In the genomic region with DNA sequence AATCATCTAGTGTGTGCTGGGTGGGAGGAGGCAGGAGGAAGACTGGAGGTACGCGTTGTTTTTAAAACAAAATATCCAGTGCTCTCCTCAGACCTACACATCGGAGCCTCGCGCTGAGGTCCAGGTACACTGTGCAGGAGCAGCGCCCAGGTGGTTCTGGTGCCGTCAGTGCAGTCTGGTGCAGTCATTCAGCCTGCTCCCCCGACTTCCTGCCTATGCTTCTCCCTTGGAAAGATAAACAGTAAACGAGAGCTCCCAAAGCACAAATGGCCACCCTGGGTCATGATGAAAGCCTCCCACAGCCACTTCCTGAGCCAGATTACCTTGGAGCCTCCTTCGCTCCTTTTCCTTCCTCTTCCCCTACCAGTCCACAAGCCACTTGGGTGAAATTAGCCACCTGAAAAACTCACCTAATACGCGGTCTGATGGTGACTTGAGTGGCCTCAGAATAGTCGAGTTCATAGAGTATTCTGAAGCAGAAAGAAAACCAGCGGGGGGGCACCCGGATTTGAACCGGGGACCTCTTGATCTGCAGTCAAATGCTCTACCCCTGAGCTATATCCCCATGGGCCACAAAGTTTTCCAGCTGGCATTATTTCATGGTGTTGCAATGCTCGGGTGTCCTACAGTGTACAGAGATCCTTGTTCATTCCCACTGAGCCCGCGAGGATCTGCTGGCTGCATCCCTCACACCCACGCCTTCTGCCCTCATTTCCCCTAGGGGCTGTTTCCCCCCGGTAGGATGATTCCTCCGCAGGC, we compare ENCODE assay signal across 1 cellular context.
TF ChIP-seq lines count a peak whose summit lies in the region.

No MANE protein-coding gene starts in this region.

TF ChIP-seq in HepG2, 621 proteins besides CTCF, POLR2A, EP300 and RAD21 (continued from another document and continues in another):
- TF ChIP-seq, protein P1, sequence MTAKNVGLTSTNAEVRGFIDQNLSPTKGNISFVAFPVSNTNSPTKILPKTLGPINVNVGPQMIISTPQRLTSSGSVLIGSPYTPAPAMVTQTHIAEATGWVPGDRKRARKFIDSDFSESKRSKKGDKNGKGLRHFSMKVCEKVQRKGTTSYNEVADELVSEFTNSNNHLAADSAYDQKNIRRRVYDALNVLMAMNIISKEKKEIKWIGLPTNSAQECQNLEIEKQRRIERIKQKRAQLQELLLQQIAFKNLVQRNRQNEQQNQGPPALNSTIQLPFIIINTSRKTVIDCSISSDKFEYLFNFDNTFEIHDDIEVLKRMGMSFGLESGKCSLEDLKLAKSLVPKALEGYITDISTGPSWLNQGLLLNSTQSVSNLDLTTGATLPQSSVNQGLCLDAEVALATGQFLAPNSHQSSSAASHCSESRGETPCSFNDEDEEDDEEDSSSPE (CRISPR knock-in tag; IDR thresholded peaks at IDR 0.05), result no peak
- TF ChIP-seq ZNF20 (CRISPR knock-in tag; IDR thresholded peaks at IDR 0.05) (0 out of 2 replicates have a peak, but pooled peaks have one; percentile 41), HMG20A (CRISPR knock-in tag; IDR thresholded peaks at IDR 0.05; ENCODE audit: borderline replicate concordance) (peak; percentile 23; the same call in 1 of the 2 replicates), RFXANK (CRISPR knock-in tag; IDR thresholded peaks at IDR 0.05) (no peak), PHF20 (CRISPR knock-in tag; IDR thresholded peaks at IDR 0.05) (no peak), ETV6 (CRISPR knock-in tag; conservative IDR thresholded peaks at IDR 0.05) (no peak; the same call in 1 of the 2 replicates), ZNF850 (CRISPR knock-in tag; conservative IDR thresholded peaks at IDR 0.05) (no peak), NCOA2 (CRISPR knock-in tag; IDR thresholded peaks at IDR 0.05) (peak; percentile 12; the same call in 1 of the 2 replicates), PLRG1 (conservative IDR thresholded peaks at IDR 0.05) (no peak), TP53 (CRISPR knock-in tag; conservative IDR thresholded peaks at IDR 0.05) (no peak), ZNF709 (CRISPR knock-in tag; IDR thresholded peaks at IDR 0.05) (peak; percentile 43; the same call in 1 of the 2 replicates), SPEN (CRISPR knock-in tag; IDR thresholded peaks at IDR 0.05; ENCODE audit: low read depth) (no peak), ZSCAN21 (CRISPR knock-in tag; IDR thresholded peaks at IDR 0.05; ENCODE audit: borderline replicate concordance) (no peak), PHF8 (CRISPR knock-in tag; IDR thresholded peaks at IDR 0.05) (peak; percentile 11; the same call in 1 of the 2 replicates), KLF11 (CRISPR knock-in tag; IDR thresholded peaks at IDR 0.05) (peak; percentile 74; the same call in 1 of the 2 replicates), ZKSCAN1 (IDR thresholded peaks at IDR 0.05; ENCODE audit: low read length) (peak; percentile 43; the same call in 1 of the 2 replicates), ZNF547 (CRISPR knock-in tag; IDR thresholded peaks at IDR 0.05) (peak; percentile 52; the same call in 1 of the 2 replicates), ZNF317 (CRISPR knock-in tag; IDR thresholded peaks at IDR 0.05) (peak; percentile 80; the same call in 1 of the 2 replicates), CHCHD3 (CRISPR knock-in tag; IDR thresholded peaks at IDR 0.05) (no peak), CCAR2 (optimal IDR thresholded peaks at IDR 0.05; ENCODE audit: low read depth, low read length) (no peak), ELF1 (CRISPR knock-in tag; IDR thresholded peaks at IDR 0.05) (peak; percentile 47; the same call in 1 of the 2 replicates), ZNF484 (CRISPR knock-in tag; IDR thresholded peaks at IDR 0.05; ENCODE audit: borderline replicate concordance, low read depth) (no peak), ZNF83 (CRISPR knock-in tag; IDR thresholded peaks at IDR 0.05; ENCODE audit: borderline replicate concordance) (no peak), NR3C1 (CRISPR knock-in tag; IDR thresholded peaks at IDR 0.05) (no peak), RBM22 (optimal IDR thresholded peaks at IDR 0.05; ENCODE audit: low read length) (peak; percentile 73), SP1 (IDR thresholded peaks at IDR 0.05) (no peak), SP1 (CRISPR knock-in tag; IDR thresholded peaks at IDR 0.05) (no peak), TBP (CRISPR knock-in tag; IDR thresholded peaks at IDR 0.05) (no peak), ZNF792 (CRISPR knock-in tag; IDR thresholded peaks at IDR 0.05) (peak; percentile 73; the same call in 1 of the 2 replicates), ZSCAN20 (CRISPR knock-in tag; IDR thresholded peaks at IDR 0.05; ENCODE audit: borderline replicate concordance) (0 out of 2 replicates have a peak, but pooled peaks have one; percentile 66), BCL6 (CRISPR knock-in tag; IDR thresholded peaks at IDR 0.05) (no peak), JUN (CRISPR knock-in tag; IDR thresholded peaks at IDR 0.05) (no peak), ZMYM2 (CRISPR knock-in tag; IDR thresholded peaks at IDR 0.05) (peak; percentile 83)
- TF ChIP-seq, protein P2, sequence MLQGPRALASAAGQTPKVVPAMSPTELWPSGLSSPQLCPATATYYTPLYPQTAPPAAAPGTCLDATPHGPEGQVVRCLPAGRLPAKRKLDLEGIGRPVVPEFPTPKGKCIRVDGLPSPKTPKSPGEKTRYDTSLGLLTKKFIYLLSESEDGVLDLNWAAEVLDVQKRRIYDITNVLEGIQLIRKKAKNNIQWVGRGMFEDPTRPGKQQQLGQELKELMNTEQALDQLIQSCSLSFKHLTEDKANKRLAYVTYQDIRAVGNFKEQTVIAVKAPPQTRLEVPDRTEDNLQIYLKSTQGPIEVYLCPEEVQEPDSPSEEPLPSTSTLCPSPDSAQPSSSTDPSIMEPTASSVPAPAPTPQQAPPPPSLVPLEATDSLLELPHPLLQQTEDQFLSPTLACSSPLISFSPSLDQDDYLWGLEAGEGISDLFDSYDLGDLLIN (CRISPR knock-in tag; IDR thresholded peaks at IDR 0.05; ENCODE audit: borderline replicate concordance), result peak; percentile 34; the same call in 1 of the 2 replicates
- TF ChIP-seq, protein P3, sequence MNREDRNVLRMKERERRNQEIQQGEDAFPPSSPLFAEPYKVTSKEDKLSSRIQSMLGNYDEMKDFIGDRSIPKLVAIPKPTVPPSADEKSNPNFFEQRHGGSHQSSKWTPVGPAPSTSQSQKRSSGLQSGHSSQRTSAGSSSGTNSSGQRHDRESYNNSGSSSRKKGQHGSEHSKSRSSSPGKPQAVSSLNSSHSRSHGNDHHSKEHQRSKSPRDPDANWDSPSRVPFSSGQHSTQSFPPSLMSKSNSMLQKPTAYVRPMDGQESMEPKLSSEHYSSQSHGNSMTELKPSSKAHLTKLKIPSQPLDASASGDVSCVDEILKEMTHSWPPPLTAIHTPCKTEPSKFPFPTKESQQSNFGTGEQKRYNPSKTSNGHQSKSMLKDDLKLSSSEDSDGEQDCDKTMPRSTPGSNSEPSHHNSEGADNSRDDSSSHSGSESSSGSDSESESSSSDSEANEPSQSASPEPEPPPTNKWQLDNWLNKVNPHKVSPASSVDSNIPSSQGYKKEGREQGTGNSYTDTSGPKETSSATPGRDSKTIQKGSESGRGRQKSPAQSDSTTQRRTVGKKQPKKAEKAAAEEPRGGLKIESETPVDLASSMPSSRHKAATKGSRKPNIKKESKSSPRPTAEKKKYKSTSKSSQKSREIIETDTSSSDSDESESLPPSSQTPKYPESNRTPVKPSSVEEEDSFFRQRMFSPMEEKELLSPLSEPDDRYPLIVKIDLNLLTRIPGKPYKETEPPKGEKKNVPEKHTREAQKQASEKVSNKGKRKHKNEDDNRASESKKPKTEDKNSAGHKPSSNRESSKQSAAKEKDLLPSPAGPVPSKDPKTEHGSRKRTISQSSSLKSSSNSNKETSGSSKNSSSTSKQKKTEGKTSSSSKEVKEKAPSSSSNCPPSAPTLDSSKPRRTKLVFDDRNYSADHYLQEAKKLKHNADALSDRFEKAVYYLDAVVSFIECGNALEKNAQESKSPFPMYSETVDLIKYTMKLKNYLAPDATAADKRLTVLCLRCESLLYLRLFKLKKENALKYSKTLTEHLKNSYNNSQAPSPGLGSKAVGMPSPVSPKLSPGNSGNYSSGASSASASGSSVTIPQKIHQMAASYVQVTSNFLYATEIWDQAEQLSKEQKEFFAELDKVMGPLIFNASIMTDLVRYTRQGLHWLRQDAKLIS (CRISPR knock-in tag; IDR thresholded peaks at IDR 0.05), result no peak
- TF ChIP-seq, protein P4, sequence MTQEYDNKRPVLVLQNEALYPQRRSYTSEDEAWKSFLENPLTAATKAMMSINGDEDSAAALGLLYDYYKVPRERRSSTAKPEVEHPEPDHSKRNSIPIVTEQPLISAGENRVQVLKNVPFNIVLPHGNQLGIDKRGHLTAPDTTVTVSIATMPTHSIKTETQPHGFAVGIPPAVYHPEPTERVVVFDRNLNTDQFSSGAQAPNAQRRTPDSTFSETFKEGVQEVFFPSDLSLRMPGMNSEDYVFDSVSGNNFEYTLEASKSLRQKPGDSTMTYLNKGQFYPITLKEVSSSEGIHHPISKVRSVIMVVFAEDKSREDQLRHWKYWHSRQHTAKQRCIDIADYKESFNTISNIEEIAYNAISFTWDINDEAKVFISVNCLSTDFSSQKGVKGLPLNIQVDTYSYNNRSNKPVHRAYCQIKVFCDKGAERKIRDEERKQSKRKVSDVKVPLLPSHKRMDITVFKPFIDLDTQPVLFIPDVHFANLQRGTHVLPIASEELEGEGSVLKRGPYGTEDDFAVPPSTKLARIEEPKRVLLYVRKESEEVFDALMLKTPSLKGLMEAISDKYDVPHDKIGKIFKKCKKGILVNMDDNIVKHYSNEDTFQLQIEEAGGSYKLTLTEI (CRISPR knock-in tag; conservative IDR thresholded peaks at IDR 0.05), result no peak
- TF ChIP-seq, protein P5, sequence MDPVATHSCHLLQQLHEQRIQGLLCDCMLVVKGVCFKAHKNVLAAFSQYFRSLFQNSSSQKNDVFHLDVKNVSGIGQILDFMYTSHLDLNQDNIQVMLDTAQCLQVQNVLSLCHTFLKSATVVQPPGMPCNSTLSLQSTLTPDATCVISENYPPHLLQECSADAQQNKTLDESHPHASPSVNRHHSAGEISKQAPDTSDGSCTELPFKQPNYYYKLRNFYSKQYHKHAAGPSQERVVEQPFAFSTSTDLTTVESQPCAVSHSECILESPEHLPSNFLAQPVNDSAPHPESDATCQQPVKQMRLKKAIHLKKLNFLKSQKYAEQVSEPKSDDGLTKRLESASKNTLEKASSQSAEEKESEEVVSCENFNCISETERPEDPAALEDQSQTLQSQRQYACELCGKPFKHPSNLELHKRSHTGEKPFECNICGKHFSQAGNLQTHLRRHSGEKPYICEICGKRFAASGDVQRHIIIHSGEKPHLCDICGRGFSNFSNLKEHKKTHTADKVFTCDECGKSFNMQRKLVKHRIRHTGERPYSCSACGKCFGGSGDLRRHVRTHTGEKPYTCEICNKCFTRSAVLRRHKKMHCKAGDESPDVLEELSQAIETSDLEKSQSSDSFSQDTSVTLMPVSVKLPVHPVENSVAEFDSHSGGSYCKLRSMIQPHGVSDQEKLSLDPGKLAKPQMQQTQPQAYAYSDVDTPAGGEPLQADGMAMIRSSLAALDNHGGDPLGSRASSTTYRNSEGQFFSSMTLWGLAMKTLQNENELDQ (CRISPR knock-in tag; IDR thresholded peaks at IDR 0.05; ENCODE audit: borderline replicate concordance), result no peak
- TF ChIP-seq, protein P6, sequence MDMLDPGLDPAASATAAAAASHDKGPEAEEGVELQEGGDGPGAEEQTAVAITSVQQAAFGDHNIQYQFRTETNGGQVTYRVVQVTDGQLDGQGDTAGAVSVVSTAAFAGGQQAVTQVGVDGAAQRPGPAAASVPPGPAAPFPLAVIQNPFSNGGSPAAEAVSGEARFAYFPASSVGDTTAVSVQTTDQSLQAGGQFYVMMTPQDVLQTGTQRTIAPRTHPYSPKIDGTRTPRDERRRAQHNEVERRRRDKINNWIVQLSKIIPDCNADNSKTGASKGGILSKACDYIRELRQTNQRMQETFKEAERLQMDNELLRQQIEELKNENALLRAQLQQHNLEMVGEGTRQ (IDR thresholded peaks at IDR 0.05; ENCODE audit: low read depth, low read length), result no peak
- TF ChIP-seq, protein P6 (CRISPR knock-in tag; IDR thresholded peaks at IDR 0.05; ENCODE audit: borderline replicate concordance), result no peak
- TF ChIP-seq, protein P7, sequence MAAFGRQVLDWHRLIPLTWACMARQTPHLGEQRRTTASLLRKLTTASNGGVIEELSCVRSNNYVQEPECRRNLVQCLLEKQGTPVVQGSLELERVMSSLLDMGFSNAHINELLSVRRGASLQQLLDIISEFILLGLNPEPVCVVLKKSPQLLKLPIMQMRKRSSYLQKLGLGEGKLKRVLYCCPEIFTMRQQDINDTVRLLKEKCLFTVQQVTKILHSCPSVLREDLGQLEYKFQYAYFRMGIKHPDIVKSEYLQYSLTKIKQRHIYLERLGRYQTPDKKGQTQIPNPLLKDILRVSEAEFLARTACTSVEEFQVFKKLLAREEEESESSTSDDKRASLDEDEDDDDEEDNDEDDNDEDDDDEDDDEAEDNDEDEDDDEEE (CRISPR knock-in tag; IDR thresholded peaks at IDR 0.05), result no peak
- TF ChIP-seq, protein P8, sequence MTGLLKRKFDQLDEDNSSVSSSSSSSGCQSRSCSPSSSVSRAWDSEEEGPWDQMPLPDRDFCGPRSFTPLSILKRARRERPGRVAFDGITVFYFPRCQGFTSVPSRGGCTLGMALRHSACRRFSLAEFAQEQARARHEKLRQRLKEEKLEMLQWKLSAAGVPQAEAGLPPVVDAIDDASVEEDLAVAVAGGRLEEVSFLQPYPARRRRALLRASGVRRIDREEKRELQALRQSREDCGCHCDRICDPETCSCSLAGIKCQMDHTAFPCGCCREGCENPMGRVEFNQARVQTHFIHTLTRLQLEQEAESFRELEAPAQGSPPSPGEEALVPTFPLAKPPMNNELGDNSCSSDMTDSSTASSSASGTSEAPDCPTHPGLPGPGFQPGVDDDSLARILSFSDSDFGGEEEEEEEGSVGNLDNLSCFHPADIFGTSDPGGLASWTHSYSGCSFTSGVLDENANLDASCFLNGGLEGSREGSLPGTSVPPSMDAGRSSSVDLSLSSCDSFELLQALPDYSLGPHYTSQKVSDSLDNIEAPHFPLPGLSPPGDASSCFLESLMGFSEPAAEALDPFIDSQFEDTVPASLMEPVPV (CRISPR knock-in tag; IDR thresholded peaks at IDR 0.05), result peak; percentile 76
- TF ChIP-seq, protein P9, sequence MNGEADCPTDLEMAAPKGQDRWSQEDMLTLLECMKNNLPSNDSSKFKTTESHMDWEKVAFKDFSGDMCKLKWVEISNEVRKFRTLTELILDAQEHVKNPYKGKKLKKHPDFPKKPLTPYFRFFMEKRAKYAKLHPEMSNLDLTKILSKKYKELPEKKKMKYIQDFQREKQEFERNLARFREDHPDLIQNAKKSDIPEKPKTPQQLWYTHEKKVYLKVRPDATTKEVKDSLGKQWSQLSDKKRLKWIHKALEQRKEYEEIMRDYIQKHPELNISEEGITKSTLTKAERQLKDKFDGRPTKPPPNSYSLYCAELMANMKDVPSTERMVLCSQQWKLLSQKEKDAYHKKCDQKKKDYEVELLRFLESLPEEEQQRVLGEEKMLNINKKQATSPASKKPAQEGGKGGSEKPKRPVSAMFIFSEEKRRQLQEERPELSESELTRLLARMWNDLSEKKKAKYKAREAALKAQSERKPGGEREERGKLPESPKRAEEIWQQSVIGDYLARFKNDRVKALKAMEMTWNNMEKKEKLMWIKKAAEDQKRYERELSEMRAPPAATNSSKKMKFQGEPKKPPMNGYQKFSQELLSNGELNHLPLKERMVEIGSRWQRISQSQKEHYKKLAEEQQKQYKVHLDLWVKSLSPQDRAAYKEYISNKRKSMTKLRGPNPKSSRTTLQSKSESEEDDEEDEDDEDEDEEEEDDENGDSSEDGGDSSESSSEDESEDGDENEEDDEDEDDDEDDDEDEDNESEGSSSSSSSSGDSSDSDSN (CRISPR knock-in tag; IDR thresholded peaks at IDR 0.05), result peak; percentile 71
